Comparison of ENCODE assay signal across 8 cellular contexts in the genomic region with DNA sequence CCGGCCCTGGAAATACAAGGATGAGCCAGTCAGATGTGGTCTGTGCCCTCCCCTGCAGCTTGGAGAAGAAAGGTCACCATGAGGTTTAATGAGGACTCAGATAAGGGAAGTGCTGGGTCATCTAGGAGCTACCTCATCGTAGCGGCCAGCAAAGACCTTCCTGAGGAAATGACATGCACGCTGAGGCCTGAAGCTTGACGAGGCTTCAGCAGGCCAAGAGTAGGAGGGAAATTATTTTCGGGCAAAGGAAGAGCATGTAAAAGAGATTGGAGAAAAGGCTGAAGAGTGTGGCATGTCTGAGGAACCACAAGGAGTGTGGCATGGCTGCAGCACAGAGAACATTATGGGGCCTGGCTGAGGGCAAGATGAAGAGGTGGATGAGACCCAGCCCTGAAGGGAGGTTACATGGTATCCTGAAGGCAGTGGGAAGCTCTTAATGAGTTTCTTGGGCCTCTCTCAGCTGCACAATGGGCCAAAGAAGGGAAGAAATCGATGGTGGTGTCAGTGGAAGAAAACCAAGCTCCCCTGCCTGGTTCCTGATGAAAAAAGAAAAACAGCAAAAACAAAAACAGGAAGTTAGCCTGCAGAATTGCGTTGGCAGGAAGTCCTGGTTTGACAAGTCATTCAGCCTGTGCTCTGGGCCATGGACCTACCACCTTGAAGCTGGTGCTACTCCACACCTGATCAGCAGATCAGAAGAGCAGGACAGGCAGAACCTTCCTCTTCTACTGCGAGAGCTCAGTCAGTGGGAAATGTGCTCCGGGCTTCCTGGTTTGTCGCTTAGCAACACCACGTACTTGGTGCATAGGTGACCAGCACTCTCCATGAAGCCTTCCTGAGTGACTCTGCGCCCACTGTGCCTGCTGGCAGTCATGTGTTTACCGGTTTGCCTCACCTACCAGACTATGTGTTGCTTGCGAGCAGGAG.
DNase-seq lines count a peak whose midpoint lies in the region; ATAC-seq, FAIRE-seq and TF ChIP-seq lines count a peak whose summit lies in the region.

No MANE protein-coding gene starts in this region.

- peak; percentile 17 for DNase-seq in NK-92 treated with Interleukin-12 subunit alpha and Interleukin-12 subunit beta, amount 100 ng/mL, for 24 hours (lab: John Stamatoyannopoulos, UW)
- DNase-seq in NK-92 (lab: John Stamatoyannopoulos, UW; ENCODE audit: unreplicated experiment) (no peak), T follicular helper cell (ENCODE audit: low read depth) (peak; percentile 14), GM12878 (ENCODE audit: low read depth, low spot score) (peak; percentile 35), mucosa of gallbladder (ENCODE audit: low spot score) (peak; percentile 77), amniotic stem cell (lab: John Stamatoyannopoulos, UW) (no peak), D721Med (ENCODE audit: insufficient read length, low spot score) (no peak)

- H3K4me1 ChIP-seq in GM12878 (ENCODE audit: control insufficient read depth, insufficient read depth, low read length) = peaks cover 24% of the 10 kb centered on the region

- no TSS peak for BruUV-seq in GM12878 (replicated peaks; lab: Mats Ljungman, UMichigan)

- TF ChIP-seq RAD21 in GM12878 (IDR thresholded peaks at IDR 0.05; ENCODE audit: insufficient read depth, low read depth, low read length) = no peak

- TF ChIP-seq CTCF in GM12878 (IDR thresholded peaks at IDR 0.05 in 2 of 3, conservative IDR thresholded peaks at IDR 0.05 in 1 of 3; ENCODE audit: control insufficient read depth in 2 of 3, extremely low read depth in 1 of 3, insufficient read depth in 1 of 3, low read depth in 3 of 3, low read length in 3 of 3) (no peak), D721Med (IDR thresholded peaks at IDR 0.05; ENCODE audit: insufficient read depth, missing control alignments) (no peak)

- in situ Hi-C loops in GM12878 (cut with MboI) = no loop called here

- H3K9ac ChIP-seq in GM12878 (ENCODE audit: control insufficient read depth, insufficient read depth, low read length) = peak overlapping the region; percentile 42

- no peaks in the 10 kb centered on the region for H3K9me3 ChIP-seq in GM12878 (replicated peaks; ENCODE audit: control insufficient read depth, insufficient read depth, low read length)

- FAIRE-seq in GM12878 (lab: Jason Lieb, UNC) = peak; percentile 89
- FAIRE-seq in D721Med (lab: Jason Lieb, UNC) = no peak

- peak; percentile 74 for ATAC-seq in HG03159 (IDR thresholded peaks at IDR 0.05; ENCODE audit: unreplicated experiment)
- peak; percentile 86 for ATAC-seq in GM12878

- H3K36me3 ChIP-seq in GM12878 (ENCODE audit: control insufficient read depth in 2 of 2, insufficient read depth in 2 of 2, low read length in 1 of 2) = no peaks in the 10 kb centered on the region

- intact Hi-C loops in GM12878 (cut with micrococcal nuclease; ENCODE audit: unreplicated experiment) = no loop called here

- no peak for TF ChIP-seq EP300 in GM12878 (IDR thresholded peaks at IDR 0.05; ENCODE audit: borderline replicate concordance in 1 of 2, control insufficient read depth in 1 of 2, low read depth in 2 of 2, low read length in 2 of 2)

- CTCF ChIA-PET in GM12878 (lab: Yijun Ruan, JAX) = interaction anchor here (0.6 to 1.5 kb wide), 4 partner anchors 9 to 559 kb away, joined by 3 to 4 read pairs (median 3); no protein-coding TSS in a partner anchor

- peak overlapping the region; percentile 84 for H3K27ac ChIP-seq in GM12878 (ENCODE audit: control insufficient read depth, insufficient read depth)

- SMC1A ChIA-PET in GM12878 (lab: Charles Lee; ENCODE audit: uncharacterized antibody, unreplicated experiment) = interaction anchor here (0.6 to 1.2 kb wide), 4 partner anchors 25 to 355 kb away, joined by 3 to 4 read pairs (median 4); no protein-coding TSS in a partner anchor

- H4K20me1 ChIP-seq in GM12878 (ENCODE audit: control insufficient read depth, insufficient read depth) = no peaks in the 10 kb centered on the region

- H3K4me2 ChIP-seq in GM12878 (ENCODE audit: control insufficient read depth, insufficient read depth) = peak overlapping the region; percentile 58

- H3K79me2 ChIP-seq in GM12878 (ENCODE audit: control insufficient read depth, insufficient read depth, low read length) = no peaks in the 10 kb centered on the region

- no peaks in the 10 kb centered on the region; a peak in 1 of 4 replicates for H3K27me3 ChIP-seq in GM12878 (replicated peaks in 1 of 2; ENCODE audit: control insufficient read depth in 2 of 2, insufficient read depth in 2 of 2, low read length in 1 of 2)

- no peak overlapping the region; the same call in 1 of the 2 replicates for H3K4me3 ChIP-seq in GM12878

- RAD21 ChIA-PET in GM12878 (lab: Charles Lee; ENCODE audit: unreplicated experiment) = no interaction called here

- peak; percentile 69 for TF ChIP-seq POLR2A in GM12878 (IDR thresholded peaks at IDR 0.05; ENCODE audit: low read depth, low read length)

- peak overlapping the region; percentile 95 for H2AFZ ChIP-seq in GM12878 (ENCODE audit: control insufficient read depth, low read depth, low read length)

- POLR2A ChIA-PET in GM12878 (lab: Charles Lee) = interaction anchor here (0.6 to 1.1 kb wide), 2 partner anchors 26 to 210 kb away, joined by 3 to 6 read pairs; no protein-coding TSS in a partner anchor

- 50% methylated on average over 15 of the region's 15 CpGs for WGBS in GM12878 (ENCODE audit: insufficient coverage, insufficient replicate concordance, low lambda C conversion rate, missing lambda C conversion rate)

TF ChIP-seq in GM12878, 131 proteins besides CTCF, POLR2A, EP300 and RAD21 (continues in another document):
- TF ChIP-seq SPI1 (IDR thresholded peaks at IDR 0.05; ENCODE audit: borderline replicate concordance, insufficient read depth, low read depth, low read length) (peak; percentile 63; the same call in 1 of the 2 replicates), CHD4 (IDR thresholded peaks at IDR 0.05) (no peak), MEF2A (IDR thresholded peaks at IDR 0.05; ENCODE audit: insufficient read depth, low read depth, low read length) (no peak), ASH2L (IDR thresholded peaks at IDR 0.05; ENCODE audit: borderline replicate concordance, low read depth) (no peak), TAF1 (IDR thresholded peaks at IDR 0.05; ENCODE audit: borderline replicate concordance, low read depth, low read length) (0 out of 2 replicates have a peak, but pooled peaks have one; percentile 55), POU2F2 (IDR thresholded peaks at IDR 0.05; ENCODE audit: borderline replicate concordance, low read depth, low read length) (0 out of 3 replicates have a peak, but pooled peaks have one; percentile 42), IRF4 (IDR thresholded peaks at IDR 0.05; ENCODE audit: low read depth, low read length) (peak; percentile 63; the same call in 1 of the 2 replicates), JUNB (IDR thresholded peaks at IDR 0.05) (peak; percentile 60), ETV6 (conservative IDR thresholded peaks at IDR 0.05 in 1 of 2, IDR thresholded peaks at IDR 0.05 in 1 of 2; ENCODE audit: borderline replicate concordance in 1 of 2, low read depth in 1 of 2) (0 out of 4 replicates have a peak, but pooled peaks of 1 of the 2 experiments have one; percentile 49), TCF12 (IDR thresholded peaks at IDR 0.05; ENCODE audit: low read depth, low read length) (0 out of 2 replicates have a peak, but pooled peaks have one; percentile 9), RUNX3 (IDR thresholded peaks at IDR 0.05; ENCODE audit: low read length) (peak; percentile 32; the same call in 1 of the 2 replicates), POLR2AphosphoS5 (IDR thresholded peaks at IDR 0.05; ENCODE audit: low read length) (peak; percentile 66), MTA3 (IDR thresholded peaks at IDR 0.05; ENCODE audit: borderline replicate concordance, low read length) (peak; percentile 70; the same call in 1 of the 2 replicates), IKZF2 (IDR thresholded peaks at IDR 0.05) (0 out of 4 replicates have a peak, but pooled peaks have one; percentile 27 to 60), SP1 (IDR thresholded peaks at IDR 0.05; ENCODE audit: low read depth, low read length) (no peak), MXI1 (IDR thresholded peaks at IDR 0.05; ENCODE audit: low read depth, low read length) (no peak), PML (IDR thresholded peaks at IDR 0.05; ENCODE audit: low read length) (0 out of 2 replicates have a peak, but pooled peaks have one; percentile 25), BCL11A (IDR thresholded peaks at IDR 0.05; ENCODE audit: low read depth, low read length) (peak; percentile 56; the same call in 1 of the 2 replicates), FOXM1 (IDR thresholded peaks at IDR 0.05; ENCODE audit: low read depth, low read length) (peak; percentile 16; the same call in 1 of the 2 replicates), SMARCA5 (IDR thresholded peaks at IDR 0.05) (no peak), PAX5 (IDR thresholded peaks at IDR 0.05; ENCODE audit: borderline replicate concordance, low read depth, low read length) (peak; percentile 55; the same call in 1 of the 2 replicates), PAX8 (IDR thresholded peaks at IDR 0.05) (no peak), GABPA (IDR thresholded peaks at IDR 0.05; ENCODE audit: low read depth) (peak; percentile 69; the same call in 1 of the 2 replicates), BCLAF1 (IDR thresholded peaks at IDR 0.05) (no peak), EED (IDR thresholded peaks at IDR 0.05; ENCODE audit: low read depth) (peak; percentile 23; the same call in 1 of the 2 replicates), TARDBP (IDR thresholded peaks at IDR 0.05; ENCODE audit: borderline replicate concordance) (no peak)

Comparison
In these comparisons a context has a peak if more than half of its experiments do, and no peak if none do; other contexts are left out.
1. DNase-seq: peak in NK-92 treated with Interleukin-12 subunit alpha and Interleukin-12 subunit beta, amount 100 ng/mL, for 24 hours (single experiment), T follicular helper cell (single experiment), GM12878 (single experiment) and mucosa of gallbladder (single experiment); none in NK-92 (single experiment), amniotic stem cell (single experiment) and D721Med (single experiment).